Comparison of ENCODE assay signal across 8 cellular contexts in the genomic region with DNA sequence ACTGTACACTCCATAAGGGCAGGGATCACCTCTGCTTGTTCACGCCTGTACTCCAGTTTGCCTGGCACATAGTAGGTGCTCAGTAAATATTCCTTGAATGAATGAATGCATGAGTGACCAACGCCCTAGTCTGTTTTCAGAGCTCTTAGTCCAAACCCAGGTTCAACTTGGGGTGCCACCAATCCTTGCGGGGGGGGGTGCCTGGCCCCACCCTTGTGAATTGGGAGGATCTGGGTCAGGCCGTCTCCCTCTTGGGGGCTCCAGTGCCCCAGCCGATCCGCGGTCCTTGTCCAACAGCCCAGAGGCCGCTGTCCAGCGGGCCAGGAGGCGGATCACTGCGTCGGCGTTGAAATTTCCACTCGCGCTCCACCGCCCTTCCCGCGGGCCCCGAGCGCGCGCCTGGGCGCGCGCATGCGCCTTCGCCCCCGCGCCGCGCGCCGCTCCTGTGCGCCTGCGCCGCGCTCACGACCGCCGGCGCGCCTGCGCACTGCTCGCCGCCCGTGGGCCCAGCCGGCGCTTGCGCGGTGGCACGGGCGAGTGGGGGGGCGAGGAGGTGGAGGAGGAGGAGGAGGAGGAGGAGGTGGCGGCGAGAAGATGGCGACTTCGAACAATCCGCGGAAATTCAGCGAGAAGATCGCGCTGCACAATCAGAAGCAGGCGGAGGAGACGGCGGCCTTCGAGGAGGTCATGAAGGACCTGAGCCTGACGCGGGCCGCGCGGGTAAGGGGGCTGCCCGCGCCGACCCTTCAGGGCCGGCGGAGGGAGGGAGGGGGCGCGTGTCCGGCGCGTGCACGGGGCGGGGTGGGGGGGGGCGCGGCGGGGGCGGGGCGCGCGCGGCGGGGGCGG. TPM values are rescaled to one million over a fixed set of nuclear protein-coding genes. Genes with fewer than 3 reads are reported as not detected.
DNase-seq lines count a peak whose midpoint lies in the region; ATAC-seq and TF ChIP-seq lines count a peak whose summit lies in the region.

A gene with protein sequence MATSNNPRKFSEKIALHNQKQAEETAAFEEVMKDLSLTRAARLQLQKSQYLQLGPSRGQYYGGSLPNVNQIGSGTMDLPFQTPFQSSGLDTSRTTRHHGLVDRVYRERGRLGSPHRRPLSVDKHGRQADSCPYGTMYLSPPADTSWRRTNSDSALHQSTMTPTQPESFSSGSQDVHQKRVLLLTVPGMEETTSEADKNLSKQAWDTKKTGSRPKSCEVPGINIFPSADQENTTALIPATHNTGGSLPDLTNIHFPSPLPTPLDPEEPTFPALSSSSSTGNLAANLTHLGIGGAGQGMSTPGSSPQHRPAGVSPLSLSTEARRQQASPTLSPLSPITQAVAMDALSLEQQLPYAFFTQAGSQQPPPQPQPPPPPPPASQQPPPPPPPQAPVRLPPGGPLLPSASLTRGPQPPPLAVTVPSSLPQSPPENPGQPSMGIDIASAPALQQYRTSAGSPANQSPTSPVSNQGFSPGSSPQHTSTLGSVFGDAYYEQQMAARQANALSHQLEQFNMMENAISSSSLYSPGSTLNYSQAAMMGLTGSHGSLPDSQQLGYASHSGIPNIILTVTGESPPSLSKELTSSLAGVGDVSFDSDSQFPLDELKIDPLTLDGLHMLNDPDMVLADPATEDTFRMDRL (plus strand): TSS at position 572 of the 846 bp plus-strand sequence. CDS start 23 bp downstream, at position 595.

- dilution Hi-C loops in IMR-90 (cut with HindIII; ENCODE audit: low sequenced_read_pairs, unreplicated experiment), result no loop called here

- H4K91ac ChIP-seq in IMR-90 (ENCODE audit: insufficient read depth, low read depth, low read length), result peak within 1 kb of the TSS; percentile 89

- H3K23ac ChIP-seq in IMR-90 (ENCODE audit: low read depth, low read length), result peak within 1 kb of the TSS; percentile 72; the same call in 1 of the 2 replicates

- peak within 1 kb of the TSS; percentile 97 for H3K27ac Mint-ChIP-seq in activated T-cell treated with anti-CD3 and anti-CD28 coated beads, Interleukin-2, amount 50 U/mL, for 24 hours

- peaks cover 2% of the 10 kb centered on the region for H3K36me3 Mint-ChIP-seq in activated T-cell treated with anti-CD3 and anti-CD28 coated beads, Interleukin-2, amount 50 U/mL, for 24 hours (ENCODE audit: low read depth)

- no peak for TF ChIP-seq CTCF in IMR-90 (conservative IDR thresholded peaks at IDR 0.05; ENCODE audit: low read depth, low read length)

- H3K27me3 ChIP-seq in IMR-90 (ENCODE audit: control insufficient read depth, insufficient read depth, low read length) (no peaks in the 10 kb centered on the region), muscle layer of colon (ENCODE audit: control insufficient read depth in 1 of 2, insufficient read depth in 2 of 2, low read length in 2 of 2) (no peaks in the 10 kb centered on the region)

- H3K4me1 Mint-ChIP-seq in activated T-cell treated with anti-CD3 and anti-CD28 coated beads, Interleukin-2, amount 50 U/mL, for 24 hours (ENCODE audit: low read depth), result peaks cover 27% of the 10 kb centered on the region

- peak within 1 kb of the TSS; percentile 93 for H2AFZ ChIP-seq in IMR-90 (replicated peaks; ENCODE audit: low read length, poor library complexity)

- H4K5ac ChIP-seq in IMR-90 (ENCODE audit: low read depth, low read length), result peak within 1 kb of the TSS; percentile 92

- H3K36me3 ChIP-seq in IMR-90 (ENCODE audit: control insufficient read depth, insufficient read depth, low read length) (no peaks in the 10 kb centered on the region), muscle layer of colon (ENCODE audit: insufficient read depth, low read length) (no peaks in the 10 kb centered on the region)

- peak; percentile 63 for DNase-seq in CMK (ENCODE audit: low read depth)
- peak; percentile 79 for DNase-seq in IMR-90
- peak; percentile 25 for DNase-seq in OCI-M2 (lab: John Stamatoyannopoulos, UW; ENCODE audit: unreplicated experiment)
- peak; percentile 95 for DNase-seq in activated T-cell treated with anti-CD3 and anti-CD28 coated beads, Interleukin-2, amount 50 U/mL, for 24 hours
- DNase-seq in stimulated activated CD8-positive, alpha-beta memory T cell treated with anti-CD3 and anti-CD28 coated beads, Interleukin-4, amount 100 ng/mL, for 48 hours, result peak; percentile 93

- peak within 1 kb of the TSS; percentile 95 for H3K4me2 ChIP-seq in IMR-90 (ENCODE audit: low read depth, low read length)

- H3K4me1 ChIP-seq in IMR-90 (ENCODE audit: control insufficient read depth, insufficient read depth, low read length) (peaks cover 23% of the 10 kb centered on the region), muscle layer of colon (ENCODE audit: insufficient read depth, low read length) (peaks cover 19% of the 10 kb centered on the region)

- peaks cover 18% of the 10 kb centered on the region for H3K9me1 ChIP-seq in IMR-90 (ENCODE audit: insufficient read depth, low read length)

- H2BK5ac ChIP-seq in IMR-90 (ENCODE audit: low read depth, low read length, poor library complexity, severe bottlenecking), result peak within 1 kb of the TSS; percentile 86

- intact Hi-C loops in IMR-90 (cut with micrococcal nuclease), result no loop called here

- H4K20me1 ChIP-seq in IMR-90 (ENCODE audit: insufficient read depth, low read length), result peaks cover 33% of the 10 kb centered on the region

- ATAC-seq in GM21423 (IDR thresholded peaks at IDR 0.05; ENCODE audit: unreplicated experiment) (peak; percentile 73), IMR-90 (ENCODE audit: low read depth) (peak; percentile 93), esophagus mucosa (peak; percentile 89)

- BruUV-seq in IMR-90 (replicated peaks; lab: Mats Ljungman, UMichigan), result no TSS peak

- peak within 1 kb of the TSS; percentile 29 for H3K56ac ChIP-seq in IMR-90 (ENCODE audit: extremely low read depth, insufficient read depth, low read length)

- H3K79me1 ChIP-seq in IMR-90 (ENCODE audit: low read depth in 1 of 2, low read length in 2 of 2), result peaks cover 28 to 45% of the 10 kb centered on the region in 2 experiments

- peak within 1 kb of the TSS; percentile 96 for H3K14ac ChIP-seq in IMR-90 (replicated peaks; ENCODE audit: low read depth, low read length)

- in situ Hi-C loops in IMR-90 (cut with MboI; ENCODE audit: low sequenced_read_pairs), result no loop called here

- peak within 1 kb of the TSS; percentile 94 for H3K9ac ChIP-seq in IMR-90 (ENCODE audit: low read depth, low read length)
- H3K9ac ChIP-seq in muscle layer of colon (ENCODE audit: low read length), result peak within 1 kb of the TSS; percentile 53

- H3K27ac ChIP-seq in IMR-90 (ENCODE audit: insufficient read depth, low read length) (peak within 1 kb of the TSS; percentile 95), muscle layer of colon (ENCODE audit: low read depth, low read length) (peak within 1 kb of the TSS; percentile 88)

- H2AK9ac ChIP-seq in IMR-90 (replicated peaks; ENCODE audit: low read depth, low read length, poor library complexity), result peak within 1 kb of the TSS; percentile 97

- CTCF ChIA-PET in IMR-90 (lab: Yijun Ruan, JAX), result no interaction called here

- peak; percentile 26; the same call in 1 of the 2 replicates for TF ChIP-seq RAD21 in IMR-90 (IDR thresholded peaks at IDR 0.05; ENCODE audit: low read length)

- H3K4me3 ChIP-seq in IMR-90 (ENCODE audit: insufficient read depth, low read depth, low read length) (peak within 1 kb of the TSS; percentile 77), muscle layer of colon (ENCODE audit: low read depth in 1 of 2, low read length in 2 of 2) (peak within 1 kb of the TSS; percentile 50 to 68)

- H3K27me3 Mint-ChIP-seq in activated T-cell treated with anti-CD3 and anti-CD28 coated beads, Interleukin-2, amount 50 U/mL, for 24 hours, result no peaks in the 10 kb centered on the region

- H3K4me3 Mint-ChIP-seq in activated T-cell treated with anti-CD3 and anti-CD28 coated beads, Interleukin-2, amount 50 U/mL, for 24 hours, result peak within 1 kb of the TSS; percentile 86

- peak within 1 kb of the TSS; percentile 20; the same call in 1 of the 2 replicates for H2BK20ac ChIP-seq in IMR-90 (ENCODE audit: low read depth, low read length)

- peak within 1 kb of the TSS; percentile 85 for H3K18ac ChIP-seq in IMR-90 (ENCODE audit: low read depth, low read length)

- POLR2A ChIA-PET in IMR-90 (lab: Charles Lee; ENCODE audit: unreplicated experiment), result interaction anchor here (0.6 kb wide), 1 partner anchor 537 kb away, joined by 3 read pairs; no protein-coding TSS in a partner anchor

- peak within 1 kb of the TSS; percentile 79; the same call in 2 of the 3 replicates for H2BK15ac ChIP-seq in IMR-90 (ENCODE audit: low read depth, low read length)

- H4K8ac ChIP-seq in IMR-90 (ENCODE audit: low read depth in 2 of 2, low read length in 2 of 2), result peak within 1 kb of the TSS; percentile 75 to 100

- peak within 1 kb of the TSS; percentile 79 for H2BK120ac ChIP-seq in IMR-90 (ENCODE audit: low read depth, low read length)

- TF ChIP-seq POLR2A in IMR-90 (IDR thresholded peaks at IDR 0.05; ENCODE audit: low read depth, low read length), result peak; percentile 83

- H3K9me3 ChIP-seq in IMR-90 (ENCODE audit: control insufficient read depth, insufficient read depth, low read length), result no peaks in the 10 kb centered on the region
- H3K9me3 ChIP-seq in muscle layer of colon (ENCODE audit: low read length), result no peaks in the 10 kb centered on the region

- H3K4ac ChIP-seq in IMR-90 (ENCODE audit: low read depth, low read length), result peak within 1 kb of the TSS; percentile 91

- H2AK5ac ChIP-seq in IMR-90 (ENCODE audit: low read depth, low read length), result peak within 1 kb of the TSS; percentile 95

- no peaks in the 10 kb centered on the region for H3K9me3 Mint-ChIP-seq in activated T-cell treated with anti-CD3 and anti-CD28 coated beads, Interleukin-2, amount 50 U/mL, for 24 hours

- WGBS in IMR-90 (ENCODE audit: extremely low coverage in 2 of 2, insufficient read length in 1 of 2), 2 experiments, result 2% methylated on average over 22 of the region's 93 CpGs; no CpG with 5 or more reads in 1 of the 2 experiments

TF ChIP-seq in IMR-90, 13 proteins besides CTCF, POLR2A, EP300 and RAD21 (continues in another document):
- TF ChIP-seq BHLHE40 (IDR thresholded peaks at IDR 0.05; ENCODE audit: low read depth, low read length) (peak; percentile 57; the same call in 1 of the 2 replicates), MXI1 (IDR thresholded peaks at IDR 0.05; ENCODE audit: borderline replicate concordance, low read depth, low read length) (0 out of 2 replicates have a peak, but pooled peaks have one; percentile 24), SMC3 (IDR thresholded peaks at IDR 0.05; ENCODE audit: low read depth, low read length) (0 out of 2 replicates have a peak, but pooled peaks have one; percentile 8), MAFK (IDR thresholded peaks at IDR 0.05; ENCODE audit: low read depth, low read length) (no peak), MAZ (IDR thresholded peaks at IDR 0.05; ENCODE audit: borderline replicate concordance, low read depth, low read length) (peak; percentile 89)

RNA-seq across cellular contexts. Expression of the gene that starts here (rescaled TPM):
- total RNA-seq in IMR-90 (2012; rRNA removed) (0.18 and 0.28 TPM in 2 replicates), esophagus mucosa (4.0 TPM)
- polyA plus RNA-seq in IMR-90 (2012; rRNA removed), result 5.7 and 6.5 TPM in 2 replicates
- polyA plus RNA-seq in IMR-90 (2012; cell fraction: cytosol; rRNA removed), result 3.1 and 6.8 TPM in 2 replicates
- 28.3 and 53.7 TPM in 2 replicates for polyA plus RNA-seq in IMR-90 (2012; cell fraction: nucleus; rRNA removed; ENCODE audit: low replicate concordance)

Comparison
In these comparisons a context has a peak if more than half of its experiments do, and no peak if none do; other contexts are left out.
1. Peak in every context shown above with its lines: DNase-seq, ATAC-seq, H3K4me3 ChIP-seq and H3K27ac ChIP-seq.
2. DNase-seq: peak in every context shown above with its lines; median percentile 95 in activated T-cell treated with anti-CD3 and anti-CD28 coated beads, Interleukin-2, amount 50 U/mL, for 24 hours; 93 in stimulated activated CD8-positive, alpha-beta memory T cell treated with anti-CD3 and anti-CD28 coated beads, Interleukin-4, amount 100 ng/mL, for 48 hours; 79 in IMR-90; 63 in CMK; 25 in OCI-M2.